26 cellular contexts compared by ENCODE assay signal in genomic region chr1:220160027-220160426, GRCh38.
"Had no signal": no experiment of that assay in that cellular context is flagged by ENCODE, and none has a peak within 500 bp of the region (broad histone marks: within the 10 kb centered on the region; RNA-seq: fewer than 3 reads in every experiment).

No MANE protein-coding gene starts in this region.

- H3K27ac ChIP-seq: ascending aorta, body of pancreas had no signal

- H3K4me1 ChIP-seq: ascending aorta, body of pancreas had no signal

- H3K9me3 Mint-ChIP-seq: activated B cell treated with CpG ODN at 0.5 μM for 24 hours; activated CD4-positive, alpha-beta memory T cell treated with anti-CD3 and anti-CD28 coated beads for 36 hours; activated CD4-positive, alpha-beta T cell treated with anti-CD3 and anti-CD28 coated beads, Interleukin-2, amount 10 ng/mL, durations not matched to agents 7 days and 5 days; activated naive CD4-positive, alpha-beta T cell treated with anti-CD3 and anti-CD28 coated beads, Interleukin-2, amount 50 U/mL, for 72 hours had no signal

- H3K4me3 ChIP-seq: ascending aorta, body of pancreas had no signal

- FAIRE-seq: bronchial epithelial cell, TTC549 had no signal

- H3K27me3 ChIP-seq: ascending aorta, body of pancreas had no signal

- H3K4me3 Mint-ChIP-seq: activated B cell treated with CpG ODN at 0.5 μM for 24 hours; activated CD4-positive, alpha-beta memory T cell treated with anti-CD3 and anti-CD28 coated beads for 36 hours; activated CD4-positive, alpha-beta T cell treated with anti-CD3 and anti-CD28 coated beads, Interleukin-2, amount 10 ng/mL, durations not matched to agents 7 days and 5 days; T-helper 17 cell had no signal

- H3K27me3 Mint-ChIP-seq: activated B cell treated with CpG ODN at 0.5 μM for 24 hours; activated CD4-positive, alpha-beta memory T cell treated with anti-CD3 and anti-CD28 coated beads for 36 hours; activated CD4-positive, alpha-beta T cell treated with anti-CD3 and anti-CD28 coated beads, Interleukin-2, amount 10 ng/mL, durations not matched to agents 7 days and 5 days; T-helper 17 cell had no signal

- H3K4me1 Mint-ChIP-seq: activated B cell treated with CpG ODN at 0.5 μM for 24 hours had no signal

- H3K27ac Mint-ChIP-seq: activated B cell treated with CpG ODN at 0.5 μM for 24 hours; activated CD4-positive, alpha-beta memory T cell treated with anti-CD3 and anti-CD28 coated beads for 36 hours; activated CD4-positive, alpha-beta T cell treated with anti-CD3 and anti-CD28 coated beads, Interleukin-2, amount 10 ng/mL, durations not matched to agents 7 days and 5 days; T-helper 17 cell had no signal

- ATAC-seq: activated naive CD4-positive, alpha-beta T cell treated with anti-CD3 and anti-CD28 coated beads, Interleukin-2, amount 50 U/mL, for 72 hours; body of pancreas; T-helper 17 cell had no signal

- H3K9me3 ChIP-seq: ascending aorta, body of pancreas had no signal

- DNase-seq: activated B cell treated with CpG ODN at 0.5 μM for 24 hours; activated CD4-positive, alpha-beta memory T cell treated with anti-CD3 and anti-CD28 coated beads for 36 hours; activated CD4-positive, alpha-beta T cell treated with anti-CD3 and anti-CD28 coated beads for 1 hour; activated CD4-positive, alpha-beta T cell treated with anti-CD3 and anti-CD28 coated beads, Interleukin-2, amount 10 ng/mL, durations not matched to agents 7 days and 5 days; activated effector memory CD4-positive, alpha-beta T cell treated with anti-CD3 and anti-CD28 coated beads, Interleukin-2, amount 50 U/mL, for 16 hours; activated naive CD4-positive, alpha-beta T cell treated with Interleukin-2 at 50 U/mL for 16 hours; activated T-cell treated with anti-CD3 and anti-CD28 coated beads for 4 hours; amniotic stem cell; body of pancreas; central memory CD4-positive, alpha-beta T cell; KG1; NCI-H1092; NCI-H1417 treated with DMSO at 0.1 percent for 48 hours; NCI-H1694 treated with DMSO at 0.1 percent for 48 hours; NCI-H2029 treated with DMSO at 0.1 percent for 48 hours; NCI-H345; NCI-H510A; NCI-H526 treated with DMSO at 0.1 percent for 48 hours; NCI-H82; SIG-M5; T-helper 17 cell; T1000 had no signal
